19 cellular contexts compared by ENCODE assay signal in the genomic region with DNA sequence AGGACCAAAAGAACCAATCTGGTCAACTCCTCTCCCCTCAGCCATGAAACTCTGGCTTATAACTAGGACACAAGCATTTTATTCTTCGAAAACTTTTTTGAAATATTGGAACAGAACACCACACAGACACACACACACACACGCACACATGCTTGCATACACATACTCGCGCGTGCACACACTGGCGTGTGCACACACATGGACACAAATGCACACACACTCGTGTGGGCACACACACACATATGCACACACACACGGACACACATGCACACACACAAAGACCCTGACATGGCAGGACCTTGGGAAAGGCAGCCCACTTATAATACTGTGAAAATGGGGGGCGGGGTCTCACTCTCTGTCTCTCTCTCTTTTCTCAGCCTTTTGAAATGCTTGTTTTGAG.
DNase-seq lines count a peak whose midpoint lies in the region; ATAC-seq and TF ChIP-seq lines count a peak whose summit lies in the region.
"Had no signal": no experiment of that assay in that cellular context is flagged by ENCODE, and none has a peak within 500 bp of the region (broad histone marks: within the 10 kb centered on the region; RNA-seq: fewer than 3 reads in every experiment).

No MANE protein-coding gene starts in this region.

- H3K4me3 Mint-ChIP-seq in activated naive CD4-positive, alpha-beta T cell treated with anti-CD3 and anti-CD28 coated beads, Interleukin-2, amount 10 ng/mL, durations not matched to agents 7 days and 5 days: no peak overlapping the region
- H3K4me3 Mint-ChIP-seq in central memory CD8-positive, alpha-beta T cell: peak overlapping the region; percentile 39
- H3K4me3 Mint-ChIP-seq: B cell, CD14-positive monocyte had no signal

- H3K36me3 ChIP-seq in OCI-LY1 (ENCODE audit: insufficient read depth, low read length) (no peaks in the 10 kb centered on the region), sigmoid colon (no peaks in the 10 kb centered on the region)
- no peaks in the 10 kb centered on the region for H3K36me3 ChIP-seq in effector memory CD4-positive, alpha-beta T cell (ENCODE audit: control insufficient read depth, insufficient read depth, low read length)
- H3K36me3 ChIP-seq: SJCRH30 had no signal

- no peaks in the 10 kb centered on the region for H3K4me1 Mint-ChIP-seq in activated naive CD4-positive, alpha-beta T cell treated with anti-CD3 and anti-CD28 coated beads, Interleukin-2, amount 10 ng/mL, durations not matched to agents 7 days and 5 days
- H3K4me1 Mint-ChIP-seq in central memory CD8-positive, alpha-beta T cell: peaks cover 24% of the 10 kb centered on the region
- H3K4me1 Mint-ChIP-seq: B cell, CD14-positive monocyte had no signal

- H3K9me3 ChIP-seq in OCI-LY1 (ENCODE audit: low read length) (no peaks in the 10 kb centered on the region), sigmoid colon (no peaks in the 10 kb centered on the region)
- no peaks in the 10 kb centered on the region for H3K9me3 ChIP-seq in effector memory CD4-positive, alpha-beta T cell (ENCODE audit: control insufficient read depth, low read length)
- H3K9me3 ChIP-seq: A549, SJCRH30 had no signal

- H3K27me3 ChIP-seq in OCI-LY1 (ENCODE audit: insufficient read depth, low read length): no peaks in the 10 kb centered on the region; the same call in 1 of the 2 replicates
- H3K27me3 ChIP-seq in sigmoid colon: no peaks in the 10 kb centered on the region
- H3K27me3 ChIP-seq in effector memory CD4-positive, alpha-beta T cell (replicated peaks; ENCODE audit: control insufficient read depth, insufficient read depth, low read length, poor library complexity, severe bottlenecking): no peaks in the 10 kb centered on the region

- WGBS in sigmoid colon, 2 donors: 94 to 96% methylated on average over 9 of the region's 9 CpGs

- DNase-seq in activated naive CD4-positive, alpha-beta T cell treated with anti-CD3 and anti-CD28 coated beads, Interleukin-2, amount 10 ng/mL, durations not matched to agents 7 days and 5 days: no peak
- DNase-seq in activated naive CD4-positive, alpha-beta T cell treated with anti-CD3 and anti-CD28 coated beads, Interleukin-2, amount 50 U/mL, for 72 hours (ENCODE audit: low spot score in 2 of 2): no peak
- DNase-seq in central memory CD8-positive, alpha-beta T cell (ENCODE audit: low spot score in 2 of 2): no peak
- DNase-seq in sigmoid colon: peak; percentile 7
- no peak for DNase-seq in mesenteric fat pad (ENCODE audit: low spot score)
- no peak for DNase-seq in effector memory CD4-positive, alpha-beta T cell
- DNase-seq: DMS79, KG1, NCI-H1092, NCI-H1436 treated with DMSO at 0.1 percent for 48 hours, NCI-H1930, NCI-H446, NCI-H526, OCI-M1, SJCRH30 had no signal

- TF ChIP-seq EP300 in sigmoid colon (IDR thresholded peaks at IDR 0.05): no peak

- no peak overlapping the region for H3K9ac ChIP-seq in OCI-LY1 (ENCODE audit: low read length)

- no peak overlapping the region for H3K4me2 ChIP-seq in OCI-LY1 (ENCODE audit: low read length)
- H3K4me2 ChIP-seq: A549 had no signal

- H2AFZ ChIP-seq in OCI-LY1 (ENCODE audit: low read length): peak overlapping the region; percentile 62; the same call in 1 of the 2 replicates

- H3K9me2 ChIP-seq in OCI-LY1 (ENCODE audit: low read depth, low read length): no peaks in the 10 kb centered on the region

- no peaks in the 10 kb centered on the region for H3K79me2 ChIP-seq in OCI-LY1 (ENCODE audit: insufficient read depth, low read length)

- no peaks in the 10 kb centered on the region for H3F3A ChIP-seq in OCI-LY1 (ENCODE audit: insufficient read depth, low read length)

- intact Hi-C loops in sigmoid colon (cut with DNase I): no loop called here

- H3K27ac Mint-ChIP-seq in activated naive CD4-positive, alpha-beta T cell treated with anti-CD3 and anti-CD28 coated beads, Interleukin-2, amount 10 ng/mL, durations not matched to agents 7 days and 5 days: peak overlapping the region; percentile 35
- no peak overlapping the region for H3K27ac Mint-ChIP-seq in activated naive CD4-positive, alpha-beta T cell treated with anti-CD3 and anti-CD28 coated beads, Interleukin-2, amount 50 U/mL, for 72 hours
- H3K27ac Mint-ChIP-seq in central memory CD8-positive, alpha-beta T cell (ENCODE audit: low read depth): no peak overlapping the region
- H3K27ac Mint-ChIP-seq: B cell, CD14-positive monocyte had no signal

- no peaks in the 10 kb centered on the region for H3K4me1 ChIP-seq in OCI-LY1 (ENCODE audit: insufficient read depth, low read length, severe bottlenecking)
- H3K4me1 ChIP-seq in sigmoid colon: no peaks in the 10 kb centered on the region
- no peaks in the 10 kb centered on the region for H3K4me1 ChIP-seq in effector memory CD4-positive, alpha-beta T cell (ENCODE audit: control insufficient read depth, insufficient read depth, low read length, poor library complexity, severe bottlenecking)
- H3K4me1 ChIP-seq: A549, SJCRH30 had no signal

- no peak for ATAC-seq in activated naive CD4-positive, alpha-beta T cell treated with anti-CD3 and anti-CD28 coated beads, Interleukin-2, amount 50 U/mL, for 72 hours
- no peak for ATAC-seq in central memory CD8-positive, alpha-beta T cell (replicated peaks; ENCODE audit: extremely low read depth, poor library complexity, severe bottlenecking)
- ATAC-seq: A549 had no signal

- H3K27ac ChIP-seq in OCI-LY1 (ENCODE audit: low read depth, low read length, poor library complexity, severe bottlenecking): no peak overlapping the region
- no peak overlapping the region for H3K27ac ChIP-seq in sigmoid colon
- H3K27ac ChIP-seq in effector memory CD4-positive, alpha-beta T cell (ENCODE audit: insufficient read depth, low read length, poor library complexity, severe bottlenecking): no peak overlapping the region
- H3K27ac ChIP-seq: A549, SJCRH30 had no signal

- peaks cover 43% of the 10 kb centered on the region for H3K27me3 Mint-ChIP-seq in activated naive CD4-positive, alpha-beta T cell treated with anti-CD3 and anti-CD28 coated beads, Interleukin-2, amount 10 ng/mL, durations not matched to agents 7 days and 5 days
- H3K27me3 Mint-ChIP-seq in central memory CD8-positive, alpha-beta T cell: peaks cover 20% of the 10 kb centered on the region

- H3K36me3 Mint-ChIP-seq in activated naive CD4-positive, alpha-beta T cell treated with anti-CD3 and anti-CD28 coated beads, Interleukin-2, amount 10 ng/mL, durations not matched to agents 7 days and 5 days: no peaks in the 10 kb centered on the region
- H3K36me3 Mint-ChIP-seq in activated naive CD4-positive, alpha-beta T cell treated with anti-CD3 and anti-CD28 coated beads, Interleukin-2, amount 50 U/mL, for 72 hours: no peaks in the 10 kb centered on the region
- peaks cover 5% of the 10 kb centered on the region for H3K36me3 Mint-ChIP-seq in central memory CD8-positive, alpha-beta T cell (ENCODE audit: insufficient read depth)
- H3K36me3 Mint-ChIP-seq: CD14-positive monocyte had no signal

- CTCF ChIA-PET in activated naive CD4-positive, alpha-beta T cell treated with anti-CD3 and anti-CD28 coated beads, Interleukin-2, amount 10 ng/mL, durations not matched to agents 7 days and 5 days (lab: Charles Lee): interaction anchor here (0.6 kb wide), 1 partner anchor 31 kb away, joined by 3 read pairs; no protein-coding TSS in a partner anchor

- H4K20me1 ChIP-seq in OCI-LY1 (ENCODE audit: insufficient read depth, low read length): no peaks in the 10 kb centered on the region

- TF ChIP-seq CTCF in OCI-LY1 (IDR thresholded peaks at IDR 0.05; ENCODE audit: low read length) (no peak), sigmoid colon (IDR thresholded peaks at IDR 0.05) (no peak)

- TF ChIP-seq POLR2A in sigmoid colon (IDR thresholded peaks at IDR 0.05): no peak

- no peaks in the 10 kb centered on the region for H3K9me3 Mint-ChIP-seq in activated naive CD4-positive, alpha-beta T cell treated with anti-CD3 and anti-CD28 coated beads, Interleukin-2, amount 10 ng/mL, durations not matched to agents 7 days and 5 days
- H3K9me3 Mint-ChIP-seq in activated naive CD4-positive, alpha-beta T cell treated with anti-CD3 and anti-CD28 coated beads, Interleukin-2, amount 50 U/mL, for 72 hours: no peaks in the 10 kb centered on the region
- no peaks in the 10 kb centered on the region for H3K9me3 Mint-ChIP-seq in central memory CD8-positive, alpha-beta T cell
- H3K9me3 Mint-ChIP-seq: CD14-positive monocyte had no signal

- no peak overlapping the region for H3K4me3 ChIP-seq in OCI-LY1 (ENCODE audit: low read depth, low read length, poor library complexity, severe bottlenecking)
- H3K4me3 ChIP-seq in sigmoid colon: no peak overlapping the region
- H3K4me3 ChIP-seq in effector memory CD4-positive, alpha-beta T cell (ENCODE audit: insufficient read depth, low read depth, low read length, poor library complexity, severe bottlenecking): no peak overlapping the region
- H3K4me3 ChIP-seq: A549, SJCRH30 had no signal
